16 cellular contexts compared by ENCODE assay signal in the genomic region with DNA sequence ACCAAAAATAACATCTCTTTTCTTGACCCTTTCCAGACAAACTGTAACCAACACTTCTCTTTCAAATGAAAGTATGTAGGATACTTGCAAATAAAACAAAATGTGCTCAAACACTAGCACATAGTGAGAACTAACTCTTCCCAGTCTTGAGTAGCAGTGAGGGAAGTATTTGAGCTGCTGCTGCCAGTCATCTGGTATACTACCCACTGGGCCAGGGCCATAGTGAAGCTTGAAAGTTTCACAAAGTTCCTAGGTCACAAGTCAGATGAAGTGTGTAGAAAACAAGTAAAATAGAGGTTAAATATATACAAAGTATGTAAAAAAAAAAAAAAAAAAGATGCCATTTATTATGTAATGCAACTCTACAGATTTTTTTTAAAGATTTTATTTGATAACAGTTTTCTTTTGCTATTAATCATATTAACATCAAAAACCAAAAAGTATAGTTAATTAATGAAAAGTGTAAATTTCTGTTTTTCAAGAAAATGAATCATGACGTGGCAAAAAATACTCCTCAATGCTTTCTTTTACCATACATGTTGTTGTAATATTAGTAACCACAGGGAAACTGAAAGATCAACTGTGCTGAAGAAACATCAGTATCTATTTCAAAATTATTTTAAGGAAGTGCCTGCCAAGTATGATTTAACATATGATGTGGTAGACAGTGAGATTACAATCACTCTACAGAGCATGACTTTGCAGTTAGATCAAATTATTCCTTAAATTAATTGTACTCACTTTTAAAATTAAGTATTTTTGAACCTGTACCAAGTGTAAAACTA. TPM values are rescaled to one million over a fixed set of nuclear protein-coding genes. Genes with fewer than 3 reads are reported as not detected.
DNase-seq lines count a peak whose midpoint lies in the region; ATAC-seq, FAIRE-seq and TF ChIP-seq lines count a peak whose summit lies in the region.
"Had no signal": no experiment of that assay in that cellular context is flagged by ENCODE, and none has a peak within 500 bp of the region (broad histone marks: within the 10 kb centered on the region; RNA-seq: fewer than 3 reads in every experiment).

No MANE protein-coding gene starts in this region.

- peaks cover 2% of the 10 kb centered on the region for H3K36me3 Mint-ChIP-seq in activated T-helper 1 cell treated with anti-CD3 and anti-CD28 coated beads, Interleukin-12 subunit alpha, Interleukin-12 subunit beta, Interleukin-2, Interleukin-4 antibody, amounts not matched to agents 30 ng/mL and 10 ng/mL and 1 ng/mL, durations not matched to agents 14 hours and 24 hours and 36 hours (ENCODE audit: low read depth)

- no peak for FAIRE-seq in GM12891 (lab: Jason Lieb, UNC)
- FAIRE-seq in GM12878 (lab: Jason Lieb, UNC) = peak; percentile 70
- FAIRE-seq: colon had no signal

- TF ChIP-seq EP300 in GM12878 (IDR thresholded peaks at IDR 0.05; ENCODE audit: borderline replicate concordance in 1 of 2, control insufficient read depth in 1 of 2, low read depth in 2 of 2, low read length in 2 of 2) = no peak

- H3K9ac ChIP-seq in GM12878 (ENCODE audit: control insufficient read depth, insufficient read depth, low read length) = no peak overlapping the region

- no peak for TF ChIP-seq CTCF in GM12878 (IDR thresholded peaks at IDR 0.05 in 2 of 3, conservative IDR thresholded peaks at IDR 0.05 in 1 of 3; ENCODE audit: control insufficient read depth in 2 of 3, extremely low read depth in 1 of 3, insufficient read depth in 1 of 3, low read depth in 3 of 3, low read length in 3 of 3)

- H3K27ac Mint-ChIP-seq in activated T-helper 1 cell treated with anti-CD3 and anti-CD28 coated beads, Interleukin-12 subunit alpha, Interleukin-12 subunit beta, Interleukin-2, Interleukin-4 antibody, amounts not matched to agents 30 ng/mL and 10 ng/mL and 1 ng/mL, durations not matched to agents 14 hours and 24 hours and 36 hours = no peak overlapping the region
- H3K27ac Mint-ChIP-seq: activated CD4-positive, alpha-beta T cell treated with anti-CD3 and anti-CD28 coated beads for 36 hours; activated naive CD4-positive, alpha-beta T cell treated with anti-CD3 and anti-CD28 coated beads, Interleukin-2, amount 10 ng/mL, durations not matched to agents 7 days and 5 days had no signal

- no peaks in the 10 kb centered on the region for H4K20me1 ChIP-seq in GM12878 (ENCODE audit: control insufficient read depth, insufficient read depth)

- no peaks in the 10 kb centered on the region; a peak in 1 of 4 replicates for H3K27me3 ChIP-seq in GM12878 (replicated peaks in 1 of 2; ENCODE audit: control insufficient read depth in 2 of 2, insufficient read depth in 2 of 2, low read length in 1 of 2)
- H3K27me3 ChIP-seq: SJSA1 had no signal

- no peak overlapping the region; the same call in 1 of the 2 replicates for H3K4me2 ChIP-seq in GM12878 (ENCODE audit: control insufficient read depth, insufficient read depth)

- DNase-seq in GM12891 (ENCODE audit: insufficient read length, low spot score) = no peak
- DNase-seq in GM12878 (ENCODE audit: low read depth, low spot score) = no peak
- no peak for DNase-seq in cardiac septum (ENCODE audit: low spot score)
- DNase-seq in activated T-helper 1 cell treated with anti-CD3 and anti-CD28 coated beads, Interleukin-12 subunit alpha, Interleukin-12 subunit beta, Interleukin-2, Interleukin-4 antibody, amounts not matched to agents 30 ng/mL and 10 ng/mL and 1 ng/mL, durations not matched to agents 14 hours and 24 hours and 36 hours (ENCODE audit: low spot score) = no peak
- no peak for DNase-seq in left colon
- no peak for DNase-seq in COLO668 (lab: John Stamatoyannopoulos, UW; ENCODE audit: unreplicated experiment)
- DNase-seq: activated CD4-positive, alpha-beta T cell treated with anti-CD3 and anti-CD28 coated beads for 36 hours; activated naive CD4-positive, alpha-beta T cell treated with anti-CD3 and anti-CD28 coated beads, Interleukin-2, amount 10 ng/mL, durations not matched to agents 7 days and 5 days; Karpas-422; NCI-H345; psoas muscle had no signal

- peak overlapping the region; percentile 15; the same call in 1 of the 2 replicates for H2AFZ ChIP-seq in GM12878 (ENCODE audit: control insufficient read depth, low read depth, low read length)

- H3K4me1 ChIP-seq in GM12878 (ENCODE audit: control insufficient read depth, insufficient read depth, low read length) = peaks cover 5% of the 10 kb centered on the region; the same call in 1 of the 2 replicates
- H3K4me1 ChIP-seq: psoas muscle, SJSA1 had no signal

- intact Hi-C loops in GM12878 (cut with micrococcal nuclease; ENCODE audit: unreplicated experiment) (no loop called here), cardiac septum (cut with DNase I) (no loop called here), left colon (cut with DNase I, micrococcal nuclease) (no loop called here)
- intact Hi-C loops in activated T-helper 1 cell treated with anti-CD3 and anti-CD28 coated beads, Interleukin-12 subunit alpha, Interleukin-12 subunit beta, Interleukin-2, Interleukin-4 antibody, amounts not matched to agents 30 ng/mL and 10 ng/mL and 1 ng/mL, durations not matched to agents 14 hours and 24 hours and 36 hours (cut with micrococcal nuclease) = no loop called here

- RAD21 ChIA-PET in GM12878 (lab: Charles Lee; ENCODE audit: unreplicated experiment) = no interaction called here

- CTCF ChIA-PET in GM12878 (lab: Yijun Ruan, JAX) = no interaction called here

- SMC1A ChIA-PET in GM12878 (lab: Charles Lee; ENCODE audit: uncharacterized antibody, unreplicated experiment) = no interaction called here

- H3K27me3 Mint-ChIP-seq in activated T-helper 1 cell treated with anti-CD3 and anti-CD28 coated beads, Interleukin-12 subunit alpha, Interleukin-12 subunit beta, Interleukin-2, Interleukin-4 antibody, amounts not matched to agents 30 ng/mL and 10 ng/mL and 1 ng/mL, durations not matched to agents 14 hours and 24 hours and 36 hours (ENCODE audit: insufficient read depth) = peaks cover 9% of the 10 kb centered on the region
- H3K27me3 Mint-ChIP-seq: activated CD4-positive, alpha-beta T cell treated with anti-CD3 and anti-CD28 coated beads for 36 hours; activated naive CD4-positive, alpha-beta T cell treated with anti-CD3 and anti-CD28 coated beads, Interleukin-2, amount 10 ng/mL, durations not matched to agents 7 days and 5 days had no signal

- ATAC-seq in GM21528 (IDR thresholded peaks at IDR 0.05; ENCODE audit: low FRiP score, unreplicated experiment) (peak; percentile 87), HG03439 (IDR thresholded peaks at IDR 0.05; ENCODE audit: unreplicated experiment) (peak; percentile 81), GM12878 (peak; percentile 98), left colon (no peak)
- ATAC-seq: activated CD4-positive, alpha-beta T cell treated with anti-CD3 and anti-CD28 coated beads for 36 hours; psoas muscle had no signal

- no peak overlapping the region for H3K4me3 Mint-ChIP-seq in activated T-helper 1 cell treated with anti-CD3 and anti-CD28 coated beads, Interleukin-12 subunit alpha, Interleukin-12 subunit beta, Interleukin-2, Interleukin-4 antibody, amounts not matched to agents 30 ng/mL and 10 ng/mL and 1 ng/mL, durations not matched to agents 14 hours and 24 hours and 36 hours
- H3K4me3 Mint-ChIP-seq: activated CD4-positive, alpha-beta T cell treated with anti-CD3 and anti-CD28 coated beads for 36 hours; activated naive CD4-positive, alpha-beta T cell treated with anti-CD3 and anti-CD28 coated beads, Interleukin-2, amount 10 ng/mL, durations not matched to agents 7 days and 5 days had no signal

- TF ChIP-seq POLR2A in GM12891 (IDR thresholded peaks at IDR 0.05; ENCODE audit: low read depth, low read length) (no peak), GM12878 (IDR thresholded peaks at IDR 0.05; ENCODE audit: low read depth, low read length) (no peak)

- in situ Hi-C loops in GM12878 (cut with MboI) = no loop called here

- H3K9me3 ChIP-seq in GM12878 (replicated peaks; ENCODE audit: control insufficient read depth, insufficient read depth, low read length) = no peaks in the 10 kb centered on the region; the same call in 1 of the 3 replicates
- H3K9me3 ChIP-seq: psoas muscle, SJSA1 had no signal

- H3K27ac ChIP-seq in GM12878 (ENCODE audit: control insufficient read depth, insufficient read depth) = no peak overlapping the region
- H3K27ac ChIP-seq: C4-2B, psoas muscle, SJSA1 had no signal

- H3K79me2 ChIP-seq in GM12878 (ENCODE audit: control insufficient read depth, insufficient read depth, low read length) = no peaks in the 10 kb centered on the region

- peaks cover 21% of the 10 kb centered on the region for H3K9me3 Mint-ChIP-seq in activated T-helper 1 cell treated with anti-CD3 and anti-CD28 coated beads, Interleukin-12 subunit alpha, Interleukin-12 subunit beta, Interleukin-2, Interleukin-4 antibody, amounts not matched to agents 30 ng/mL and 10 ng/mL and 1 ng/mL, durations not matched to agents 14 hours and 24 hours and 36 hours

- TF ChIP-seq RAD21 in GM12878 (IDR thresholded peaks at IDR 0.05; ENCODE audit: insufficient read depth, low read depth, low read length) = no peak

- no peaks in the 10 kb centered on the region for H3K36me3 ChIP-seq in GM12878 (ENCODE audit: control insufficient read depth in 2 of 2, insufficient read depth in 2 of 2, low read length in 1 of 2)
- H3K36me3 ChIP-seq: SJSA1 had no signal

- H3K4me3 ChIP-seq in GM12878 = no peak overlapping the region
- H3K4me3 ChIP-seq: psoas muscle, SJSA1 had no signal

- POLR2A ChIA-PET in GM12878 (lab: Charles Lee) = no interaction called here

- no TSS peak for BruUV-seq in GM12878 (replicated peaks; lab: Mats Ljungman, UMichigan)

- WGBS in GM12878 (ENCODE audit: insufficient coverage, insufficient replicate concordance, low lambda C conversion rate, missing lambda C conversion rate) = 0% methylated on average over 1 of the region's 1 CpG

- no peaks in the 10 kb centered on the region for H3K4me1 Mint-ChIP-seq in activated T-helper 1 cell treated with anti-CD3 and anti-CD28 coated beads, Interleukin-12 subunit alpha, Interleukin-12 subunit beta, Interleukin-2, Interleukin-4 antibody, amounts not matched to agents 30 ng/mL and 10 ng/mL and 1 ng/mL, durations not matched to agents 14 hours and 24 hours and 36 hours (ENCODE audit: low read depth)

RNA-seq across cellular contexts. Expression of gene TRIB2, which starts 21.6 kb away (rescaled TPM):
- 5.0 TPM for polyA plus RNA-seq in GM12891 (2012; ENCODE audit: low read depth, missing spikeins)
- 16.9 and 24.4 TPM in 2 replicates for total RNA-seq in GM12878 (2013; cell fraction: nucleolus; rRNA removed)
- total RNA-seq in GM12878 (2014; rRNA removed) (8.6 and 9.2 TPM in 2 replicates), GM12878 (2014; rRNA removed; fragmentation: Illumina TruSeq; extraction: Trizol) (5.2 and 5.3 TPM in 2 replicates), GM12878 (2021) (8.4 and 9.7 TPM in 2 replicates), cardiac septum (49.9 TPM), left colon (1 to 10 TPM; 3.4 to 7.8 TPM)
- 3.3 TPM for polyA plus RNA-seq in GM12878 (2011; ENCODE audit: low read depth)
- polyA plus RNA-seq in GM12878 (2011; rRNA removed) (5.1 and 6.4 TPM in 2 replicates), GM12878 (2014; fragmentation: Illumina TruSeq; extraction: Trizol) (6.8 and 7.3 TPM in 2 replicates), GM12878 (2014; fragmentation: Nextera tagmentation; extraction: Ambion mirVana) (1 to 10 TPM; 1.6 to 3.5 TPM), GM12878 (2014; rRNA removed) (6.8 and 9.0 TPM in 2 replicates), GM12878 (2016; fragmentation: Nextera tagmentation; extraction: Ambion mirVana) (1 to 10 TPM; 3.9 to 5.1 TPM)
- polyA plus RNA-seq in GM12878 (2011; cell fraction: cytosol; rRNA removed) = 6.0 and 6.1 TPM in 2 replicates
- polyA plus RNA-seq in GM12878 (2011; cell fraction: nucleus; rRNA removed) = 8.2 and 11.0 TPM in 2 replicates
- polyA plus RNA-seq in GM12878 (2012) = 2.4 and 2.8 TPM in 2 replicates
- polyA minus RNA-seq in GM12878 (2011; rRNA and poly(A)+ RNA removed) = 2.6 and 4.8 TPM in 2 replicates
- polyA minus RNA-seq in GM12878 (2011; cell fraction: cytosol; rRNA and poly(A)+ RNA removed) = 1.9 and 4.3 TPM in 2 replicates
- polyA minus RNA-seq in GM12878 (2011; cell fraction: nucleus; rRNA and poly(A)+ RNA removed) = 7.5 and 9.4 TPM in 2 replicates
- 6.3 TPM in 2 replicates for total RNA-seq in activated T-helper 1 cell treated with anti-CD3 and anti-CD28 coated beads, Interleukin-12 subunit alpha, Interleukin-12 subunit beta, Interleukin-2, Interleukin-4 antibody, amounts not matched to agents 30 ng/mL and 10 ng/mL and 1 ng/mL, durations not matched to agents 14 hours and 24 hours and 36 hours
